2 cellular contexts compared by ENCODE assay signal in genomic region chr4:184485279-184485678, GRCh38.
TF ChIP-seq lines count a peak whose summit lies in the region.

No MANE protein-coding gene starts in this region.

TF ChIP-seq in IMR-90, 13 proteins besides CTCF, POLR2A, EP300 and RAD21:
- TF ChIP-seq ELK1 (IDR thresholded peaks at IDR 0.05; ENCODE audit: borderline replicate concordance, low read depth, low read length) (no peak), CHD1 (IDR thresholded peaks at IDR 0.05; ENCODE audit: low read depth, low read length) (no peak), SMC3 (IDR thresholded peaks at IDR 0.05; ENCODE audit: low read depth, low read length) (no peak), MXI1 (IDR thresholded peaks at IDR 0.05; ENCODE audit: borderline replicate concordance, low read depth, low read length) (no peak), MAFK (IDR thresholded peaks at IDR 0.05; ENCODE audit: low read depth, low read length) (no peak), BHLHE40 (IDR thresholded peaks at IDR 0.05; ENCODE audit: low read depth, low read length) (no peak), FOS (IDR thresholded peaks at IDR 0.05; ENCODE audit: low read depth, low read length) (no peak), USF2 (IDR thresholded peaks at IDR 0.05; ENCODE audit: low read depth, low read length) (no peak), RCOR1 (IDR thresholded peaks at IDR 0.05; ENCODE audit: insufficient replicate concordance, low read length) (no peak), RFX5 (IDR thresholded peaks at IDR 0.05; ENCODE audit: low read depth, low read length) (no peak), CEBPB (IDR thresholded peaks at IDR 0.05; ENCODE audit: low read depth, low read length) (no peak), MAZ (IDR thresholded peaks at IDR 0.05; ENCODE audit: borderline replicate concordance, low read depth, low read length) (no peak), NFE2L2 (IDR thresholded peaks at IDR 0.05; ENCODE audit: low read depth, low read length) (no peak)

TF ChIP-seq in SK-N-SH, 30 proteins besides CTCF, POLR2A, EP300 and RAD21:
- TF ChIP-seq IRF3 (IDR thresholded peaks at IDR 0.05; ENCODE audit: low read depth, low read length): no peak
- TF ChIP-seq SMC3 (IDR thresholded peaks at IDR 0.05; ENCODE audit: low read depth, low read length): no peak
- TF ChIP-seq EZH2phosphoT487 (IDR thresholded peaks at IDR 0.05; ENCODE audit: borderline replicate concordance, low read depth): no peak
- no peak for TF ChIP-seq USF2 (IDR thresholded peaks at IDR 0.05; ENCODE audit: borderline replicate concordance, low read depth, low read length)
- no peak for TF ChIP-seq GATA2 (CRISPR knock-in tag; IDR thresholded peaks at IDR 0.05)
- peak; percentile 30; the same call in 1 of the 2 replicates for TF ChIP-seq JUND (IDR thresholded peaks at IDR 0.05)
- no peak for TF ChIP-seq NFIC (IDR thresholded peaks at IDR 0.05; ENCODE audit: borderline replicate concordance)
- TF ChIP-seq POLR2AphosphoS5 (IDR thresholded peaks at IDR 0.05; ENCODE audit: low read depth, low read length): 0 out of 2 replicates have a peak, but pooled peaks have one; percentile 12
- TF ChIP-seq PBX3 (IDR thresholded peaks at IDR 0.05): peak; percentile 71
- no peak for TF ChIP-seq MXI1 (IDR thresholded peaks at IDR 0.05; ENCODE audit: low read depth, low read length)
- peak; percentile 84 for TF ChIP-seq TCF12 (IDR thresholded peaks at IDR 0.05)
- no peak for TF ChIP-seq FOXJ3 (CRISPR knock-in tag; IDR thresholded peaks at IDR 0.05)
- TF ChIP-seq FOXM1 (IDR thresholded peaks at IDR 0.05; ENCODE audit: low read depth): no peak
- TF ChIP-seq RXRA (IDR thresholded peaks at IDR 0.05; ENCODE audit: borderline replicate concordance, low read depth): no peak
